Comparison of ENCODE assay signal across 22 cellular contexts in genomic region chr2:220446106-220446712, GRCh38.
"Had no signal": no experiment of that assay in that cellular context is flagged by ENCODE, and none has a peak within 500 bp of the region (broad histone marks: within the 10 kb centered on the region; RNA-seq: fewer than 3 reads in every experiment).

No MANE protein-coding gene starts in this region.

- FAIRE-seq: colon, kidney had no signal

- H3K36me3 ChIP-seq: gastrocnemius medialis, heart left ventricle, neutrophil, right atrium auricular region, sigmoid colon, spleen, tibial artery, upper lobe of left lung had no signal

- H3K79me2 ChIP-seq: hepatocyte, parathyroid adenoma had no signal

- H3K27ac ChIP-seq: dorsolateral prefrontal cortex, gastrocnemius medialis, heart left ventricle, hepatocyte, neutrophil, parathyroid adenoma, right atrium auricular region, sigmoid colon, skin epidermis, spleen, testis, tibial artery, upper lobe of left lung had no signal

- H3K27me3 ChIP-seq: dorsolateral prefrontal cortex, gastrocnemius medialis, hepatocyte, neutrophil, right atrium auricular region, sigmoid colon, spleen, testis, tibial artery, upper lobe of left lung had no signal

- H2AFZ ChIP-seq: hepatocyte, parathyroid adenoma had no signal

- H3K4me3 ChIP-seq: dorsolateral prefrontal cortex, gastrocnemius medialis, heart left ventricle, hepatocyte, lung, mucosa of descending colon, right atrium auricular region, sigmoid colon, skin epidermis, spleen, testis, tibial artery, upper lobe of left lung had no signal

- H3K9ac ChIP-seq: parathyroid adenoma had no signal

- H3K4me1 ChIP-seq: gastrocnemius medialis, heart left ventricle, parathyroid adenoma, sigmoid colon, spleen, testis, tibial artery, upper lobe of left lung had no signal

- H3K4me2 ChIP-seq: hepatocyte had no signal

- DNase-seq: dorsolateral prefrontal cortex; effector CD4-positive, alpha-beta T cell; gastrocnemius medialis; heart left ventricle; kidney; mucosa of descending colon; naive B cell; sigmoid colon; spleen; stimulated activated CD4-positive, alpha-beta T cell treated with anti-CD3 and anti-CD28 coated beads, Interleukin-4, amount 100 ng/mL, for 4 hours; stimulated activated naive CD8-positive, alpha-beta T cell treated with anti-CD3 and anti-CD28 coated beads, Interleukin-15, Interleukin-2, amounts not matched to agents 100 U/mL and 50 U/mL, for 24 hours; substantia nigra; testis; tibial artery; upper lobe of left lung had no signal

- H3K9me3 ChIP-seq: gastrocnemius medialis, heart left ventricle, mucosa of descending colon, neutrophil, right atrium auricular region, sigmoid colon, testis, tibial artery, upper lobe of left lung had no signal
